ENCODE assay signal across 23 cellular contexts in genomic region chr5:62594364-62594984, GRCh38. TPM values are rescaled to one million over a fixed set of nuclear protein-coding genes. Genes with fewer than 3 reads are reported as not detected.
"Had no signal": no experiment of that assay in that cellular context is flagged by ENCODE, and none has a peak within 500 bp of the region (broad histone marks: within the 10 kb centered on the region; RNA-seq: fewer than 3 reads in every experiment).

No MANE protein-coding gene starts in this region.

- H3K9me3 Mint-ChIP-seq: effector memory CD8-positive, alpha-beta T cell; naive thymus-derived CD8-positive, alpha-beta T cell; stimulated activated naive CD8-positive, alpha-beta T cell treated with anti-CD3 and anti-CD28 coated beads, Interleukin-15, Interleukin-2, amounts not matched to agents 100 ng/mL and 50 ng/mL, for 24 hours had no signal

- H3K4me3 ChIP-seq: esophagus squamous epithelium, gastroesophageal sphincter, psoas muscle, right lobe of liver, spleen, tibial artery, upper lobe of left lung, uterus had no signal

- H3K27me3 ChIP-seq: esophagus squamous epithelium, gastroesophageal sphincter, neutrophil, right lobe of liver, spleen, tibial artery, upper lobe of left lung, uterus had no signal

- DNase-seq: effector memory CD8-positive, alpha-beta T cell; esophagus squamous epithelium; foreskin fibroblast; glutamatergic neuron; kidney; mammary epithelial cell; naive thymus-derived CD8-positive, alpha-beta T cell; psoas muscle; retina; right lobe of liver; spleen; stimulated activated CD4-positive, alpha-beta T cell treated with anti-CD3 and anti-CD28 coated beads, Interleukin-15, amount 100 ng/mL, for 24 hours; stimulated activated CD4-positive, alpha-beta T cell treated with anti-CD3 and anti-CD28 coated beads, Interleukin-1b, Interleukin-23, amount 100 ng/mL, for 48 hours; stimulated activated CD4-positive, alpha-beta T cell treated with anti-CD3 and anti-CD28 coated beads, Interleukin-4, amount 100 ng/mL, for 24 hours; tibial artery; upper lobe of left lung; uterus had no signal

- H3K4me1 Mint-ChIP-seq: stimulated activated memory B cell treated with anti-CD40 and anti-IgM and Interleukin-4, amounts not matched to agents 10 μg/mL and 1 μg/mL and 100 μg/mL, for 72 hours had no signal

- H3K36me3 ChIP-seq: neutrophil, right lobe of liver, uterus had no signal

- H3K9me3 ChIP-seq: esophagus squamous epithelium, gastroesophageal sphincter, neutrophil, psoas muscle, right lobe of liver, tibial artery, upper lobe of left lung, uterus had no signal

- H3K4me1 ChIP-seq: esophagus squamous epithelium, gastroesophageal sphincter, psoas muscle, spleen, tibial artery, upper lobe of left lung, uterus had no signal

- ATAC-seq: effector memory CD8-positive, alpha-beta T cell; gastroesophageal sphincter; naive thymus-derived CD8-positive, alpha-beta T cell; psoas muscle; stimulated activated memory B cell treated with anti-CD40 and anti-IgM and Interleukin-4, amounts not matched to agents 10 μg/mL and 1 μg/mL and 100 μg/mL, for 72 hours had no signal

- H3K27me3 Mint-ChIP-seq: dendritic cell treated with granulocyte-macrophage colony-stimulating factor and Interleukin-4, amounts not matched to agents 40 ng/mL and 50 ng/mL, for 4 days; effector memory CD8-positive, alpha-beta T cell; naive thymus-derived CD8-positive, alpha-beta T cell; stimulated activated memory B cell treated with anti-CD40 and anti-IgM and Interleukin-4, amounts not matched to agents 10 μg/mL and 1 μg/mL and 100 μg/mL, for 72 hours; stimulated activated naive CD8-positive, alpha-beta T cell treated with anti-CD3 and anti-CD28 coated beads, Interleukin-15, Interleukin-2, amounts not matched to agents 100 ng/mL and 50 ng/mL, for 24 hours had no signal

- H3K4me3 Mint-ChIP-seq: dendritic cell treated with granulocyte-macrophage colony-stimulating factor and Interleukin-4, amounts not matched to agents 40 ng/mL and 50 ng/mL, for 4 days; effector memory CD8-positive, alpha-beta T cell; naive thymus-derived CD8-positive, alpha-beta T cell; stimulated activated memory B cell treated with anti-CD40 and anti-IgM and Interleukin-4, amounts not matched to agents 10 μg/mL and 1 μg/mL and 100 μg/mL, for 72 hours; stimulated activated naive CD8-positive, alpha-beta T cell treated with anti-CD3 and anti-CD28 coated beads, Interleukin-15, Interleukin-2, amounts not matched to agents 100 ng/mL and 50 ng/mL, for 24 hours had no signal

- H3K27ac Mint-ChIP-seq: dendritic cell treated with granulocyte-macrophage colony-stimulating factor and Interleukin-4, amounts not matched to agents 40 ng/mL and 50 ng/mL, for 4 days; stimulated activated memory B cell treated with anti-CD40 and anti-IgM and Interleukin-4, amounts not matched to agents 10 μg/mL and 1 μg/mL and 100 μg/mL, for 72 hours; stimulated activated naive CD8-positive, alpha-beta T cell treated with anti-CD3 and anti-CD28 coated beads, Interleukin-15, Interleukin-2, amounts not matched to agents 100 ng/mL and 50 ng/mL, for 24 hours had no signal

- H3K27ac ChIP-seq: esophagus squamous epithelium, gastroesophageal sphincter, neutrophil, psoas muscle, right lobe of liver, tibial artery, upper lobe of left lung, uterus had no signal

RNA-seq across cellular contexts. Expression of gene LRRC70, which starts 15.9 kb away (rescaled TPM):
- total RNA-seq: epithelial cell of proximal tubule had no signal
